Comparison of ENCODE assay signal across 15 cellular contexts in genomic region chr1:42692941-42693340, GRCh38. TPM values are rescaled to one million over a fixed set of nuclear protein-coding genes. Genes with fewer than 3 reads are reported as not detected.
A peak's percentile ranks its signal among the peaks of the same experiment; 100 is the strongest.
DNase-seq lines count a peak whose midpoint lies in the region; ATAC-seq and TF ChIP-seq lines count a peak whose summit lies in the region.
"Had no signal": no experiment of that assay in that cellular context is flagged by ENCODE, and none has a peak within 500 bp of the region (broad histone marks: within the 10 kb centered on the region; RNA-seq: fewer than 3 reads in every experiment).

No MANE protein-coding gene starts in this region.

- H3K27me3 Mint-ChIP-seq in MCF 10A (ENCODE audit: insufficient read depth, unreplicated experiment) (no peaks in the 10 kb centered on the region), type B pancreatic cell (no peaks in the 10 kb centered on the region)
- H3K27me3 Mint-ChIP-seq in activated naive CD8-positive, alpha-beta T cell treated with anti-CD3 and anti-CD28 coated beads, Interleukin-2, amount 10 ng/mL, durations not matched to agents 7 days and 5 days: no peaks in the 10 kb centered on the region

- H3K4me3 ChIP-seq in breast epithelium (no peak overlapping the region), lower lobe of right lung (no peak overlapping the region)

- H3K9me3 Mint-ChIP-seq in MCF 10A (ENCODE audit: unreplicated experiment): no peaks in the 10 kb centered on the region
- H3K9me3 Mint-ChIP-seq in activated naive CD8-positive, alpha-beta T cell treated with anti-CD3 and anti-CD28 coated beads, Interleukin-2, amount 10 ng/mL, durations not matched to agents 7 days and 5 days: no peaks in the 10 kb centered on the region
- H3K9me3 Mint-ChIP-seq in type B pancreatic cell: no peaks in the 10 kb centered on the region

- TF ChIP-seq CTCF in MCF 10A (IDR thresholded peaks at IDR 0.05; ENCODE audit: unreplicated experiment) (no peak), breast epithelium (IDR thresholded peaks at IDR 0.05) (no peak), lower lobe of right lung (IDR thresholded peaks at IDR 0.05) (no peak), type B pancreatic cell (conservative IDR thresholded peaks at IDR 0.05) (no peak), GM13976 (IDR thresholded peaks at IDR 0.05; ENCODE audit: borderline replicate concordance, control extremely low read depth, extremely low read depth, insufficient read depth, missing control alignments) (no peak)

- in situ Hi-C loops in GM13976 (cut with MboI; ENCODE audit: low sequenced_read_pairs, unreplicated experiment): no loop called here

- H3K4me1 Mint-ChIP-seq in MCF 10A (ENCODE audit: insufficient read depth, unreplicated experiment) (peaks cover 30% of the 10 kb centered on the region), type B pancreatic cell (ENCODE audit: unreplicated experiment) (peaks cover 47% of the 10 kb centered on the region)
- peaks cover 60% of the 10 kb centered on the region for H3K4me1 Mint-ChIP-seq in activated naive CD8-positive, alpha-beta T cell treated with anti-CD3 and anti-CD28 coated beads, Interleukin-2, amount 10 ng/mL, durations not matched to agents 7 days and 5 days

- H3K36me3 Mint-ChIP-seq in MCF 10A (ENCODE audit: insufficient read depth, unreplicated experiment) (peaks cover 66% of the 10 kb centered on the region), type B pancreatic cell (peaks cover 47% of the 10 kb centered on the region)
- peaks cover 37% of the 10 kb centered on the region for H3K36me3 Mint-ChIP-seq in activated naive CD8-positive, alpha-beta T cell treated with anti-CD3 and anti-CD28 coated beads, Interleukin-2, amount 10 ng/mL, durations not matched to agents 7 days and 5 days

- H3K27me3 ChIP-seq in breast epithelium: no peaks in the 10 kb centered on the region
- H3K27me3 ChIP-seq in lower lobe of right lung (ENCODE audit: low read depth): no peaks in the 10 kb centered on the region

- intact Hi-C loops in MCF 10A (cut with micrococcal nuclease) (no loop called here), breast epithelium (cut with DNase I; ENCODE audit: low total_unique reads) (no loop called here), lower lobe of right lung (cut with DNase I) (no loop called here)

- H3K4me3 Mint-ChIP-seq in MCF 10A (ENCODE audit: unreplicated experiment) (no peak overlapping the region), type B pancreatic cell (peak overlapping the region; percentile 75)
- H3K4me3 Mint-ChIP-seq in activated naive CD8-positive, alpha-beta T cell treated with anti-CD3 and anti-CD28 coated beads, Interleukin-2, amount 10 ng/mL, durations not matched to agents 7 days and 5 days: no peak overlapping the region

- peak overlapping the region; percentile 65 for H3K27ac Mint-ChIP-seq in MCF 10A (ENCODE audit: low read depth, unreplicated experiment)
- peak overlapping the region; percentile 20 for H3K27ac Mint-ChIP-seq in activated naive CD8-positive, alpha-beta T cell treated with anti-CD3 and anti-CD28 coated beads, Interleukin-2, amount 10 ng/mL, durations not matched to agents 7 days and 5 days
- H3K27ac Mint-ChIP-seq in type B pancreatic cell: peak overlapping the region; percentile 86

- CTCF ChIA-PET in MCF 10A (lab: Yijun Ruan, JAX): interaction anchor here (0.5 to 1.7 kb wide), 5 partner anchors 9 to 229 kb away, joined by 3 to 7 read pairs (median 4); no protein-coding TSS in a partner anchor

- no TSS peak for BruUV-seq in MCF 10A (replicated peaks; lab: Mats Ljungman, UMichigan)

- TF ChIP-seq POLR2A in breast epithelium (IDR thresholded peaks at IDR 0.05): no peak

- no peaks in the 10 kb centered on the region for H3K9me3 ChIP-seq in breast epithelium
- no peaks in the 10 kb centered on the region for H3K9me3 ChIP-seq in lower lobe of right lung

- H3K27ac ChIP-seq in breast epithelium: no peak overlapping the region
- H3K27ac ChIP-seq in lower lobe of right lung: peak overlapping the region; percentile 13
- no peak overlapping the region for H3K27ac ChIP-seq in caudate nucleus (ENCODE audit: low read depth, low read length)

- no peaks in the 10 kb centered on the region for H3K36me3 ChIP-seq in breast epithelium
- peaks cover 37% of the 10 kb centered on the region for H3K36me3 ChIP-seq in lower lobe of right lung

- POLR2A ChIA-PET in MCF 10A (lab: Yijun Ruan, JAX): interaction anchor here (0.6 to 6.8 kb wide), 5 partner anchors 9 to 259 kb away, joined by 3 to 78 read pairs (median 3); partner anchors contain the start of genes YBX1 and ZNF691
- POLR2A ChIA-PET in activated naive CD8-positive, alpha-beta T cell treated with anti-CD3 and anti-CD28 coated beads, Interleukin-2, amount 10 ng/mL, durations not matched to agents 7 days and 5 days (lab: Charles Lee): interaction anchor here (3.7 kb wide), 1 partner anchor 10 kb away, joined by 17 read pairs; the partner anchor contains the start of gene YBX1

- ATAC-seq in activated naive CD8-positive, alpha-beta T cell treated with anti-CD3 and anti-CD28 coated beads, Interleukin-2, amount 10 ng/mL, durations not matched to agents 7 days and 5 days (ENCODE audit: low read depth): no peak
- ATAC-seq in lower lobe of right lung (peak; percentile 50 to 74), HG02970 (IDR thresholded peaks at IDR 0.05; ENCODE audit: low FRiP score, unreplicated experiment) (no peak)

- H3K4me1 ChIP-seq in breast epithelium (no peaks in the 10 kb centered on the region), lower lobe of right lung (peaks cover 62% of the 10 kb centered on the region)

- DNase-seq in MCF 10A (ENCODE audit: unreplicated experiment): no peak
- no peak for DNase-seq in breast epithelium (ENCODE audit: low spot score in 2 of 2)
- no peak for DNase-seq in activated naive CD8-positive, alpha-beta T cell treated with anti-CD3 and anti-CD28 coated beads, Interleukin-2, amount 10 ng/mL, durations not matched to agents 7 days and 5 days
- DNase-seq in lower lobe of right lung: no peak
- DNase-seq in type B pancreatic cell (ENCODE audit: extremely low spot score, unreplicated experiment): no peak
- no peak for DNase-seq in GM13976 (ENCODE audit: low spot score)
- DNase-seq in caudate nucleus (lab: John Stamatoyannopoulos, UW): no peak
- DNase-seq: DND-41, H7, head of caudate nucleus, NCI-H1694 treated with DMSO at 0.1 percent for 48 hours, SHP77 had no signal

RNA-seq across cellular contexts. Expression of gene YBX1, which starts 10.7 kb away (rescaled TPM):
- total RNA-seq in MCF 10A (2022) (1,134 and 1,200 TPM in 2 replicates), breast epithelium (100 to 1,000 TPM; 332 to 694 (median 485) TPM), lower lobe of right lung (552 TPM), type B pancreatic cell (ENCODE audit: low replicate concordance) (508 and 709 TPM in 2 replicates)
- total RNA-seq in activated naive CD8-positive, alpha-beta T cell treated with anti-CD3 and anti-CD28 coated beads, Interleukin-2, amount 10 ng/mL, durations not matched to agents 7 days and 5 days: 100 to 1,000 TPM; 529 to 531 TPM

RNA-seq across cellular contexts. Expression of gene PPIH, which starts 34.7 kb away (rescaled TPM):
- total RNA-seq in MCF 10A (2022) (52.4 and 55.9 TPM in 2 replicates), breast epithelium (10 to 100 TPM; 21.6 to 37.9 (median 24.6) TPM), lower lobe of right lung (25.1 TPM), type B pancreatic cell (ENCODE audit: low replicate concordance) (42.5 and 58.9 TPM in 2 replicates)
- 10 to 100 TPM; 90.3 to 98.6 TPM for total RNA-seq in activated naive CD8-positive, alpha-beta T cell treated with anti-CD3 and anti-CD28 coated beads, Interleukin-2, amount 10 ng/mL, durations not matched to agents 7 days and 5 days

RNA-seq across cellular contexts. Expression of gene CLDN19, which starts 47.1 kb away (rescaled TPM):
- not detected in 2 replicates for total RNA-seq in MCF 10A (2022)
- total RNA-seq in breast epithelium: 1 to 10 TPM in 2 of 3 donors, not detected in 1; 2.9 to 3.1 TPM
- not detected for total RNA-seq in activated naive CD8-positive, alpha-beta T cell treated with anti-CD3 and anti-CD28 coated beads, Interleukin-2, amount 10 ng/mL, durations not matched to agents 7 days and 5 days
- not detected for total RNA-seq in lower lobe of right lung
- 0.33 and 2.3 TPM in 2 replicates for total RNA-seq in type B pancreatic cell (ENCODE audit: low replicate concordance)
- total RNA-seq: endothelial cell of umbilical vein, HT-29 had no signal

Comparison
In these comparisons a context has a peak if more than half of its experiments do, and no peak if none do; other contexts are left out.
1. H3K27ac Mint-ChIP-seq: peak in every context shown above with its lines; median percentile 86 in type B pancreatic cell; 65 in MCF 10A; 20 in activated naive CD8-positive, alpha-beta T cell treated with anti-CD3 and anti-CD28 coated beads, Interleukin-2, amount 10 ng/mL, durations not matched to agents 7 days and 5 days.
2. ATAC-seq: peak in lower lobe of right lung (2 of 2); none in activated naive CD8-positive, alpha-beta T cell treated with anti-CD3 and anti-CD28 coated beads, Interleukin-2, amount 10 ng/mL, durations not matched to agents 7 days and 5 days (single experiment) and HG02970 (single experiment).